10 cellular contexts compared by ENCODE assay signal in genomic region chr1:33327587-33328325, GRCh38. TPM values are rescaled to one million over a fixed set of nuclear protein-coding genes. Genes with fewer than 3 reads are reported as not detected.
DNase-seq lines count a peak whose midpoint lies in the region; TF ChIP-seq lines count a peak whose summit lies in the region.
"Had no signal": no experiment of that assay in that cellular context is flagged by ENCODE, and none has a peak within 500 bp of the region (broad histone marks: within the 10 kb centered on the region; RNA-seq: fewer than 3 reads in every experiment).

No MANE protein-coding gene starts in this region.

- intact Hi-C loops in transverse colon (cut with DNase I; ENCODE audit: low total_unique reads): no loop called here

- 42 to 48% methylated on average over 2 to 9 of the region's 9 CpGs for WGBS in transverse colon (ENCODE audit: low coverage in 1 of 2), 2 donors

- H3K36me3 ChIP-seq in transverse colon: peaks cover 0 to 89% (median 47%) of the 10 kb centered on the region in 4 donors

- H3K27me3 ChIP-seq in transverse colon: no peaks in the 10 kb centered on the region

- H3K4me1 ChIP-seq in transverse colon: peaks cover 3 to 27% (median 14%) of the 10 kb centered on the region in 4 donors

- H3K9me3 ChIP-seq in transverse colon: no peaks in the 10 kb centered on the region

- H3K27ac ChIP-seq in VCaP: peak overlapping the region; percentile 79
- H3K27ac ChIP-seq in transverse colon: peak overlapping the region; percentile 1 to 52 (median 34)
- H3K27ac ChIP-seq: C4-2B had no signal

- TF ChIP-seq POLR2A in transverse colon (IDR thresholded peaks at IDR 0.05): no peak

- in situ Hi-C loops in transverse colon (cut with MboI; ENCODE audit: low pct_ligation_motif_present in 1 of 4, low pct_unique_long_range_greater_than_20kb in 1 of 4, low sequenced_read_pairs in 3 of 4): no loop called here

- no peak for TF ChIP-seq EP300 in transverse colon (IDR thresholded peaks at IDR 0.05; ENCODE audit: low read depth)

- H3K4me3 ChIP-seq in transverse colon: no peak overlapping the region

- TF ChIP-seq CTCF in VCaP (conservative IDR thresholded peaks at IDR 0.05) (no peak), transverse colon (IDR thresholded peaks at IDR 0.05) (no peak)

- DNase-seq in SIG-M5 treated with dmso at 0.1 percent for 504 hours (lab: John Stamatoyannopoulos, UW; ENCODE audit: unreplicated experiment): peak; percentile 8
- no peak for DNase-seq in SIG-M5 (lab: John Stamatoyannopoulos, UW)
- DNase-seq in hepatic stellate cell (ENCODE audit: low spot score): peak; percentile 91
- DNase-seq in transverse colon: peak; percentile 35
- no peak for DNase-seq in activated CD4-positive, CD25-positive, alpha-beta regulatory T cell treated with anti-CD3 and anti-CD28 coated beads, Interleukin-2, amount 50 U/mL, for 72 hours
- no peak for DNase-seq in NAMALWA (ENCODE audit: low spot score)
- DNase-seq in COLO668 (lab: John Stamatoyannopoulos, UW; ENCODE audit: unreplicated experiment): no peak
- DNase-seq: activated CD4-positive, alpha-beta T cell treated with anti-CD3 and anti-CD28 coated beads for 48 hours had no signal

RNA-seq across cellular contexts. Expression of gene A3GALT2, which starts 6.9 kb away (rescaled TPM):
- total RNA-seq in transverse colon: not detected

Comparison
In these comparisons a context has a peak if more than half of its experiments do, and no peak if none do; other contexts are left out.
1. DNase-seq: peak in SIG-M5 treated with dmso at 0.1 percent for 504 hours (single experiment), hepatic stellate cell (single experiment) and transverse colon (single experiment); none in SIG-M5 (single experiment), activated CD4-positive, CD25-positive, alpha-beta regulatory T cell treated with anti-CD3 and anti-CD28 coated beads, Interleukin-2, amount 50 U/mL, for 72 hours (single experiment), NAMALWA (single experiment) and COLO668 (single experiment).